Comparison of ENCODE assay signal across 8 cellular contexts in the genomic region with DNA sequence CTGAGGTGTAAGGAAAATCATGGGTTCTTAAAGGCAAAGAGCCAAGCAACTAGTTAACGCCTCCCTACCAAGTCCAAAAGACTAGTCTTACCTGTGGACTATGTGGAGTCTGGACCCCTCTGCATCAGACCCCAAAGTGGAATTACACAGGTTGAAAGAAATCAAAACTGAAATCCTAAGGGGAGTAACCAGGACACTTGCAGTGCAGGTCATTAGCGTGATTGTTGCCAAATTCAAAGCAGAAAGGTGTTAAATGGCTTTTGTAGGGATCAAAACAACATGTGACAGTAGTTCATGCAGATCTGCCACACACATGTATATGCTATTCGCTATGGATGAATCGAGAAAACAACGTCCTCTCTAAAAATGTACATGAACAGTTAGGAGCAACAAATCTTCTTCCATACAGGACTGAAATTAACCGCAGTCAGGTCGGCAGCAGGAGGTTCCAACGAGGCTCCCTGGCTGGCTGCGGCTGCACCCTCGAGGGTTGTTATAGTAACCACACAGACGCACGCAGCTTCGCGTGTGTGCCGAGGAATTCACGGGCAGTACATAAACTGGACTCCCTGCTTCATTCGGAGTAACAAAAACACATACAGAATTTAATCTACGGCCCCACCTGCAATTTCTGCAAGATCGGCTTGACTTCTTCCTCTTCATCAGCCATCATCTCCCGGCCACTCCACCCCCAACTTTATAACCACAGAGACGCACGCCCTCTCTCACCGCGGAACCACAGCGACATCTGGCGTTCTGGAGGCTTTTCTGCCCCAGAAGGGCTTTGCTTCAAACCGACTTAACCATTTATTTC. TPM values are rescaled to one million over a fixed set of nuclear protein-coding genes. Genes with fewer than 3 reads are reported as not detected.
DNase-seq lines count a peak whose midpoint lies in the region; ATAC-seq and TF ChIP-seq lines count a peak whose summit lies in the region.

A gene with protein sequence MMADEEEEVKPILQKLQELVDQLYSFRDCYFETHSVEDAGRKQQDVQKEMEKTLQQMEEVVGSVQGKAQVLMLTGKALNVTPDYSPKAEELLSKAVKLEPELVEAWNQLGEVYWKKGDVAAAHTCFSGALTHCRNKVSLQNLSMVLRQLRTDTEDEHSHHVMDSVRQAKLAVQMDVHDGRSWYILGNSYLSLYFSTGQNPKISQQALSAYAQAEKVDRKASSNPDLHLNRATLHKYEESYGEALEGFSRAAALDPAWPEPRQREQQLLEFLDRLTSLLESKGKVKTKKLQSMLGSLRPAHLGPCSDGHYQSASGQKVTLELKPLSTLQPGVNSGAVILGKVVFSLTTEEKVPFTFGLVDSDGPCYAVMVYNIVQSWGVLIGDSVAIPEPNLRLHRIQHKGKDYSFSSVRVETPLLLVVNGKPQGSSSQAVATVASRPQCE (minus strand): TSS at position 687 of the 814 bp plus-strand sequence. CDS start 14 bp downstream, at position 673.

- peaks cover 8% of the 10 kb centered on the region in 2 experiments; a peak in 3 of 4 replicates for H3K4me1 Mint-ChIP-seq in H9
- peaks cover 14% of the 10 kb centered on the region for H3K4me1 Mint-ChIP-seq in neural progenitor cell

- H3K27me3 Mint-ChIP-seq in H9 (ENCODE audit: low read depth) (no peaks in the 10 kb centered on the region), neural progenitor cell (ENCODE audit: insufficient read depth, low read depth) (no peaks in the 10 kb centered on the region)

- H3K36me3 ChIP-seq in ES-I3 (ENCODE audit: insufficient read depth, low read length): no peaks in the 10 kb centered on the region
- H3K36me3 ChIP-seq in neural progenitor cell: no peaks in the 10 kb centered on the region

- H3K4me3 ChIP-seq in neural progenitor cell: peak within 1 kb of the TSS; percentile 74

- no peaks in the 10 kb centered on the region for H4K20me1 ChIP-seq in H9 (ENCODE audit: control insufficient read depth, insufficient read depth, insufficient read length)
- no peaks in the 10 kb centered on the region for H4K20me1 ChIP-seq in neural progenitor cell (ENCODE audit: low read depth)

- no peak within 1 kb of the TSS for H4K8ac ChIP-seq in H9 (replicated peaks; ENCODE audit: insufficient read length, low read depth, low read length)

- H3K9ac ChIP-seq in ES-I3 (ENCODE audit: low read depth, low read length) (peak within 1 kb of the TSS; percentile 57), H9 (ENCODE audit: extremely low read depth, insufficient read length, low read length) (peak within 1 kb of the TSS; percentile 91), neural progenitor cell (peak within 1 kb of the TSS; percentile 60)

- H3K9me3 ChIP-seq in ES-I3 (ENCODE audit: control insufficient read depth, insufficient read depth, low read length): no peaks in the 10 kb centered on the region; the same call in 1 of the 2 replicates
- H3K9me3 ChIP-seq in H9 (ENCODE audit: control insufficient read depth, low read depth, low read length): no peaks in the 10 kb centered on the region
- H3K9me3 ChIP-seq in neural progenitor cell (ENCODE audit: low read depth): no peaks in the 10 kb centered on the region

- H3K4me3 Mint-ChIP-seq in H9 (peak within 1 kb of the TSS; percentile 85 to 97), neural progenitor cell (peak within 1 kb of the TSS; percentile 98)

- H2BK15ac ChIP-seq in H9 (ENCODE audit: low read depth, low read length): no peak within 1 kb of the TSS

- no peak within 1 kb of the TSS for H3K23ac ChIP-seq in H9 (ENCODE audit: insufficient read length, low read depth, low read length)

- H4K5ac ChIP-seq in H9 (ENCODE audit: insufficient read length, low read depth, low read length): no peak within 1 kb of the TSS

- H3T11ph ChIP-seq in H9 (ENCODE audit: low read length): no peak within 1 kb of the TSS

- no peaks in the 10 kb centered on the region for H3K79me1 ChIP-seq in H9 (ENCODE audit: insufficient read depth, low read depth, low read length, poor library complexity, severe bottlenecking)

- H3K4me2 ChIP-seq in H9 (ENCODE audit: insufficient read depth, insufficient read length, low read length): peak within 1 kb of the TSS; percentile 93
- H3K4me2 ChIP-seq in neural progenitor cell: peak within 1 kb of the TSS; percentile 92

- peak within 1 kb of the TSS; percentile 72 for H3K18ac ChIP-seq in H9 (ENCODE audit: insufficient read length, low read depth, low read length)

- H2AFZ ChIP-seq in H9 (ENCODE audit: low read length) (no peak within 1 kb of the TSS), neural progenitor cell (replicated peaks) (peak within 1 kb of the TSS; percentile 83)

- no peak within 1 kb of the TSS for H3K4ac ChIP-seq in H9 (ENCODE audit: low read depth, low read length)

- H3K27ac Mint-ChIP-seq in H9: peak within 1 kb of the TSS; percentile 28 to 69 (median 42); a peak in 6 of 7 replicates
- peak within 1 kb of the TSS; percentile 84 for H3K27ac Mint-ChIP-seq in neural progenitor cell

- no peak within 1 kb of the TSS for H2BK120ac ChIP-seq in H9 (ENCODE audit: low read depth, low read length, poor library complexity, severe bottlenecking)

- peaks cover 3 to 5% of the 10 kb centered on the region in 2 experiments; a peak in 4 of 5 replicates for H3K9me3 Mint-ChIP-seq in H9
- peaks cover 4% of the 10 kb centered on the region for H3K9me3 Mint-ChIP-seq in neural progenitor cell

- no peak within 1 kb of the TSS for H2BK12ac ChIP-seq in H9 (ENCODE audit: insufficient read length, low read depth, low read length)

- peaks cover 6 to 16% (median 14%) of the 10 kb centered on the region in 3 experiments for H3K36me3 Mint-ChIP-seq in H9 (ENCODE audit: insufficient read depth in 1 of 3, low read depth in 3 of 3)
- peaks cover 3% of the 10 kb centered on the region for H3K36me3 Mint-ChIP-seq in neural progenitor cell

- WGBS in H9 (ENCODE audit: extremely low coverage, insufficient read length, low lambda C conversion rate): no CpG with 5 or more reads among the region's 27 CpGs

- H2BK5ac ChIP-seq in H9 (ENCODE audit: insufficient read length, low read length): no peak within 1 kb of the TSS

- H3K56ac ChIP-seq in H9 (ENCODE audit: insufficient read length, low read depth, low read length): no peak within 1 kb of the TSS

- H3K27me3 ChIP-seq in H9 (ENCODE audit: insufficient read depth, low read length) (no peaks in the 10 kb centered on the region), foreskin keratinocyte (no peaks in the 10 kb centered on the region), neural progenitor cell (no peaks in the 10 kb centered on the region)

- H4K91ac ChIP-seq in H9 (ENCODE audit: insufficient read length, low read depth, low read length): no peak within 1 kb of the TSS

- ATAC-seq in foreskin keratinocyte: peak; percentile 93

- H3F3A ChIP-seq in neural progenitor cell (ENCODE audit: low read depth): peaks cover 9% of the 10 kb centered on the region

- DNase-seq in H9 (peak; percentile 84), M059J (ENCODE audit: low read depth) (peak; percentile 76), SHP77 (lab: John Stamatoyannopoulos, UW) (peak; percentile 74 to 86), foreskin keratinocyte (peak; percentile 57 to 79), neural progenitor cell (ENCODE audit: low spot score) (peak; percentile 85), stromal cell of bone marrow (ENCODE audit: low read depth) (peak; percentile 78)
- peak; percentile 86 for DNase-seq in activated effector memory CD4-positive, alpha-beta T cell treated with Interleukin-2 at 50 U/mL for 16 hours

- H3K14ac ChIP-seq in H9 (ENCODE audit: insufficient read depth, low read length): no peak within 1 kb of the TSS

- peaks cover 5% of the 10 kb centered on the region for H3K23me2 ChIP-seq in H9 (ENCODE audit: insufficient read length, low read depth, low read length, poor library complexity, severe bottlenecking)

- peak; percentile 94 for TF ChIP-seq CTCF in H9 (conservative IDR thresholded peaks at IDR 0.05)
- TF ChIP-seq CTCF in foreskin keratinocyte (conservative IDR thresholded peaks at IDR 0.05): peak; percentile 96
- TF ChIP-seq CTCF in neural progenitor cell (IDR thresholded peaks at IDR 0.05): peak; percentile 94

- no peak within 1 kb of the TSS for H2AK5ac ChIP-seq in H9 (ENCODE audit: insufficient read length, low read length)

- H2BK20ac ChIP-seq in H9 (ENCODE audit: low read depth, low read length, poor library complexity, severe bottlenecking): no peak within 1 kb of the TSS

- no peaks in the 10 kb centered on the region for H3K79me2 ChIP-seq in H9 (ENCODE audit: insufficient read depth, low read length)
- peaks cover 40% of the 10 kb centered on the region for H3K79me2 ChIP-seq in neural progenitor cell (ENCODE audit: low read depth)

- H3K27ac ChIP-seq in H9 (ENCODE audit: insufficient read length, low read depth, low read length): no peak within 1 kb of the TSS
- no peak within 1 kb of the TSS for H3K27ac ChIP-seq in foreskin keratinocyte
- H3K27ac ChIP-seq in neural progenitor cell: no peak within 1 kb of the TSS

- 0 out of 2 replicates have a peak, but pooled peaks cover 2% of the 10 kb centered on the region for H3K4me1 ChIP-seq in ES-I3 (ENCODE audit: insufficient read depth, low read length)
- H3K4me1 ChIP-seq in H9 (ENCODE audit: insufficient read depth, low read length): no peaks in the 10 kb centered on the region
- peaks cover 8% of the 10 kb centered on the region for H3K4me1 ChIP-seq in foreskin keratinocyte
- no peaks in the 10 kb centered on the region for H3K4me1 ChIP-seq in neural progenitor cell

RNA-seq across cellular contexts. Expression of the gene that starts here (rescaled TPM):
- 20.6 and 22.6 TPM in 2 replicates for total RNA-seq in H9 (2021)
- total RNA-seq in M059J (2014; rRNA removed; shearing (Covaris generic)): 4.0 and 9.5 TPM in 2 replicates
- total RNA-seq in foreskin keratinocyte: 14.1 and 14.9 TPM in 2 replicates
- 9.9 and 10.6 TPM in 2 replicates for polyA plus RNA-seq in foreskin keratinocyte
- 15.1 and 15.3 TPM in 2 replicates for total RNA-seq in neural progenitor cell (ENCODE audit: low replicate concordance)
